In the genomic region with DNA sequence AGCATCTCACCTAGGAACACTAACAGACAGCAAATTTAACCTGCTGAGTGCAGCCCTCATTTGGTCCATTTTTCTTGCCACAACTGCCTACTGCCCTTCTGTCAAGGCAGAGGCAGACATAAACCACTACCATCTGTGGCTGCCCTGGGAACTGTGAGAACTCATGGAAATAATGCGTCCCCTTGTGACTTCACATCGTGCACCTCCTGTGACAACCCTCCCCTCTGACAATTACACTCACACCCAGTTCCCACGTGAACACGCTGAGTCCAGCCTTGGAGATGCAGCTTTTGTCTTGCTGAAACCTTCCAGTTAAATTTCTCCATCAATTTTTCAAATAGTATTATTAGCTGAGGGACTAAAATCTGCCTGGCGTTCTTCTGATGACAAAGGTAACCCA, we compare ENCODE assay signal across 16 cellular contexts.
A peak's percentile ranks its signal among the peaks of the same experiment; 100 is the strongest.
DNase-seq lines count a peak whose midpoint lies in the region; ATAC-seq and TF ChIP-seq lines count a peak whose summit lies in the region.
"Had no signal": no experiment of that assay in that cellular context is flagged by ENCODE, and none has a peak within 500 bp of the region (broad histone marks: within the 10 kb centered on the region; RNA-seq: fewer than 3 reads in every experiment).

No MANE protein-coding gene starts in this region.

- H3K4me1 Mint-ChIP-seq in CD4-positive, alpha-beta memory T cell = peaks cover 67 to 98% (median 82%) of the 10 kb centered on the region in 4 donors
- peaks cover 77% of the 10 kb centered on the region for H3K4me1 Mint-ChIP-seq in activated T-helper 2 cell treated with anti-CD3 and anti-CD28 coated beads, Interferon-gamma antibody, Interleukin-2, Interleukin-4, amounts not matched to agents 10 μg/mL and 5 μg/mL and 100 μg/mL, durations not matched to agents 14 hours and 24 hours and 36 hours (ENCODE audit: low read depth)
- H3K4me1 Mint-ChIP-seq in natural killer cell = peaks cover 57 to 64% of the 10 kb centered on the region in 2 donors

- H3K27ac ChIP-seq in A673 (ENCODE audit: low read depth, low read length, poor library complexity, severe bottlenecking) = peak overlapping the region; percentile 94
- H3K27ac ChIP-seq in CD4-positive, alpha-beta memory T cell (ENCODE audit: low read depth, low read length) = peak overlapping the region; percentile 71
- H3K27ac ChIP-seq: BLaER1, thoracic aorta had no signal

- POLR2A ChIA-PET in A673 (lab: Charles Lee; ENCODE audit: low non-redundant PET) = interaction anchor here (1.3 kb wide), 1 partner anchor 34 kb away, joined by 16 read pairs; no protein-coding TSS in a partner anchor
- POLR2A ChIA-PET in CD4-positive, alpha-beta memory T cell (lab: Charles Lee; ENCODE audit: partially characterized antibody) = interaction anchor here (0.6 to 4.8 kb wide), 4 partner anchors 12 to 109 kb away, joined by 3 to 50 read pairs (median 4); no protein-coding TSS in a partner anchor

- H3K27me3 Mint-ChIP-seq in CD4-positive, alpha-beta memory T cell = no peaks in the 10 kb centered on the region
- no peaks in the 10 kb centered on the region for H3K27me3 Mint-ChIP-seq in activated T-helper 2 cell treated with anti-CD3 and anti-CD28 coated beads, Interferon-gamma antibody, Interleukin-2, Interleukin-4, amounts not matched to agents 10 μg/mL and 5 μg/mL and 100 μg/mL, durations not matched to agents 14 hours and 24 hours and 36 hours (ENCODE audit: low read depth)
- H3K27me3 Mint-ChIP-seq in natural killer cell (ENCODE audit: low read depth in 2 of 2) = no peaks in the 10 kb centered on the region

- peak overlapping the region in 7 of 8 donors; percentile 15 to 89 (median 65) for H3K4me3 Mint-ChIP-seq in CD4-positive, alpha-beta memory T cell
- H3K4me3 Mint-ChIP-seq in activated T-helper 2 cell treated with anti-CD3 and anti-CD28 coated beads, Interferon-gamma antibody, Interleukin-2, Interleukin-4, amounts not matched to agents 10 μg/mL and 5 μg/mL and 100 μg/mL, durations not matched to agents 14 hours and 24 hours and 36 hours (ENCODE audit: low read depth) = peak overlapping the region; percentile 24
- peak overlapping the region; percentile 53 for H3K4me3 Mint-ChIP-seq in natural killer cell

- peaks cover 11 to 55% of the 10 kb centered on the region in 2 donors for H3K36me3 Mint-ChIP-seq in CD4-positive, alpha-beta memory T cell
- peaks cover 86% of the 10 kb centered on the region for H3K36me3 Mint-ChIP-seq in activated T-helper 2 cell treated with anti-CD3 and anti-CD28 coated beads, Interferon-gamma antibody, Interleukin-2, Interleukin-4, amounts not matched to agents 10 μg/mL and 5 μg/mL and 100 μg/mL, durations not matched to agents 14 hours and 24 hours and 36 hours (ENCODE audit: low read depth)
- H3K36me3 Mint-ChIP-seq in natural killer cell = no peaks in the 10 kb centered on the region

- peaks cover 25% of the 10 kb centered on the region for H3K36me3 ChIP-seq in A673 (ENCODE audit: insufficient read depth, low read length, poor library complexity, severe bottlenecking)
- no peaks in the 10 kb centered on the region for H3K36me3 ChIP-seq in CD4-positive, alpha-beta memory T cell (ENCODE audit: insufficient read depth, low read length)
- H3K36me3 ChIP-seq: BLaER1, thoracic aorta had no signal

- H3K9me3 Mint-ChIP-seq in CD4-positive, alpha-beta memory T cell = peaks cover 0 to 1% (median 0%) of the 10 kb centered on the region in 8 donors
- H3K9me3 Mint-ChIP-seq in activated T-helper 2 cell treated with anti-CD3 and anti-CD28 coated beads, Interferon-gamma antibody, Interleukin-2, Interleukin-4, amounts not matched to agents 10 μg/mL and 5 μg/mL and 100 μg/mL, durations not matched to agents 14 hours and 24 hours and 36 hours = no peaks in the 10 kb centered on the region
- H3K9me3 Mint-ChIP-seq in natural killer cell = no peaks in the 10 kb centered on the region

- no TSS peak for BruUV-seq in A673 (replicated peaks; lab: Mats Ljungman, UMichigan)

- DNase-seq in A673 (ENCODE audit: low spot score) (peak; percentile 19), natural killer cell (no peak), NCI-H1930 (lab: John Stamatoyannopoulos, UW) (no peak), NCI-H748 treated with DMSO at 0.1 percent for 48 hours (lab: John Stamatoyannopoulos, UW) (no peak), NK-92 (lab: John Stamatoyannopoulos, UW; ENCODE audit: unreplicated experiment) (no peak)
- peak in 1 of 5 donors; percentile 63 for DNase-seq in CD4-positive, alpha-beta memory T cell
- no peak for DNase-seq in activated T-helper 2 cell treated with anti-CD3 and anti-CD28 coated beads, Interferon-gamma antibody, Interleukin-2, Interleukin-4, amounts not matched to agents 10 μg/mL and 5 μg/mL and 100 μg/mL, durations not matched to agents 14 hours and 24 hours and 36 hours (ENCODE audit: low spot score)
- DNase-seq: cerebellar nuclear complex, EL, mesenchymal stem cell, MM.1S, NCI-H2029 treated with DMSO at 0.1 percent for 48 hours, NCI-H774 had no signal

- no peak overlapping the region for H3K4me3 ChIP-seq in A673 (ENCODE audit: low read depth, low read length, poor library complexity, severe bottlenecking)
- H3K4me3 ChIP-seq in CD4-positive, alpha-beta memory T cell (ENCODE audit: low read length in 2 of 2) = no peak overlapping the region
- H3K4me3 ChIP-seq: BLaER1, thoracic aorta had no signal

- no peaks in the 10 kb centered on the region for H3K27me3 ChIP-seq in A673 (replicated peaks; ENCODE audit: insufficient read depth, low read depth, low read length, poor library complexity)
- no peaks in the 10 kb centered on the region for H3K27me3 ChIP-seq in CD4-positive, alpha-beta memory T cell (ENCODE audit: insufficient read depth, low read length)
- H3K27me3 ChIP-seq: BLaER1 had no signal

- peak overlapping the region in 6 of 7 donors; percentile 91 to 96 (median 94) for H3K27ac Mint-ChIP-seq in CD4-positive, alpha-beta memory T cell
- H3K27ac Mint-ChIP-seq in activated T-helper 2 cell treated with anti-CD3 and anti-CD28 coated beads, Interferon-gamma antibody, Interleukin-2, Interleukin-4, amounts not matched to agents 10 μg/mL and 5 μg/mL and 100 μg/mL, durations not matched to agents 14 hours and 24 hours and 36 hours = peak overlapping the region; percentile 93
- H3K27ac Mint-ChIP-seq in natural killer cell = peak overlapping the region; percentile 8 to 94

- TF ChIP-seq CTCF in A673 (conservative IDR thresholded peaks at IDR 0.05; ENCODE audit: low read depth, low read length) = no peak
- TF ChIP-seq CTCF in natural killer cell (IDR thresholded peaks at IDR 0.05) = no peak

- H3K9me3 ChIP-seq in A673 (ENCODE audit: low read depth, low read length, poor library complexity, severe bottlenecking) = no peaks in the 10 kb centered on the region
- no peaks in the 10 kb centered on the region for H3K9me3 ChIP-seq in CD4-positive, alpha-beta memory T cell (ENCODE audit: control insufficient read depth in 1 of 2, low read length in 2 of 2)
- H3K9me3 ChIP-seq: BLaER1, thoracic aorta had no signal

- CTCF ChIA-PET in A673 (lab: Charles Lee) = interaction anchor here (0.6 kb wide), 1 partner anchor 169 kb away, joined by 6 read pairs; no protein-coding TSS in a partner anchor
- CTCF ChIA-PET in CD4-positive, alpha-beta memory T cell (lab: Charles Lee; ENCODE audit: partially characterized antibody) = no interaction called here

- ATAC-seq in natural killer cell (peak in 1 of 3 donors; percentile 25), GM18498 (IDR thresholded peaks at IDR 0.05; ENCODE audit: unreplicated experiment) (no peak)

- intact Hi-C loops in A673 (cut with micrococcal nuclease; ENCODE audit: unreplicated experiment) = no loop called here
- intact Hi-C loops in CD4-positive, alpha-beta memory T cell (cut with micrococcal nuclease) = no loop called here
- intact Hi-C loops in activated T-helper 2 cell treated with anti-CD3 and anti-CD28 coated beads, Interferon-gamma antibody, Interleukin-2, Interleukin-4, amounts not matched to agents 10 μg/mL and 5 μg/mL and 100 μg/mL, durations not matched to agents 14 hours and 24 hours and 36 hours (cut with micrococcal nuclease) = no loop called here
- intact Hi-C loops in natural killer cell (cut with micrococcal nuclease) = loop anchor here (2.0 kb wide), 1 partner anchor 14 kb away; no protein-coding TSS in a partner anchor

- H3K4me1 ChIP-seq in A673 (ENCODE audit: insufficient read depth, low read length, poor library complexity, severe bottlenecking) = peaks cover 89% of the 10 kb centered on the region
- H3K4me1 ChIP-seq in CD4-positive, alpha-beta memory T cell (ENCODE audit: insufficient read depth, low read length) = peaks cover 100% of the 10 kb centered on the region
